In the genomic region with DNA sequence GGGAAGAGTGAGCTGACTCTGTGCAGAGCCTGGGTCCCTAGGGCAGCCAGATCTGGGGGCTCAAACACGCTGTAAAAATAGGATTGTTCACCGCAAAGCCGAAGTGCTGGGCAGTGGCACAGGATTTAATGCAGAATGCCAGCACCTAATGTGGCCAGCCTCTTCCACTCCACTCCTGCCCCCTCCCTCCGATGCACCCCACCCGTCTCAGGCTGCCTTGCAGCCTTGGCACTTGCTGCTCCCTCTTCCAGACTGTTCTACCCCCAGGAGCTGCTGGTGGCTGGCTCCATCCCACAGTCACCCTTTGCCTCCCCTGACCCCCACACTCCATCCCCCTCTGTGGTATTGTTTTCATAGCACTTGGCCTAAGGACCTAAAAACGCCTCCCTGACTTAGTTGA, we compare ENCODE assay signal across 18 cellular contexts.
DNase-seq lines count a peak whose midpoint lies in the region; ATAC-seq and TF ChIP-seq lines count a peak whose summit lies in the region.
"Had no signal": no experiment of that assay in that cellular context is flagged by ENCODE, and none has a peak within 500 bp of the region (broad histone marks: within the 10 kb centered on the region; RNA-seq: fewer than 3 reads in every experiment).

No MANE protein-coding gene starts in this region.

- CTCF ChIA-PET in CD4-positive, alpha-beta T cell (lab: Charles Lee): no interaction called here

- peaks cover 24% of the 10 kb centered on the region for H4K20me1 ChIP-seq in GM23338 (replicated peaks; ENCODE audit: insufficient read depth)

- no peak for ATAC-seq in CD4-positive, alpha-beta T cell (ENCODE audit: poor library complexity)
- ATAC-seq in GM23338 (no peak; the same call in 2 of the 3 replicates), HG03097 (IDR thresholded peaks at IDR 0.05; ENCODE audit: low FRiP score, unreplicated experiment) (no peak)
- no peak for ATAC-seq in activated naive CD8-positive, alpha-beta T cell treated with anti-CD3 and anti-CD28 coated beads, Interleukin-2, amount 50 U/mL, for 24 hours
- ATAC-seq in naive thymus-derived CD8-positive, alpha-beta T cell: no peak
- ATAC-seq: heart right ventricle, PC-3 had no signal

- H3K4me3 Mint-ChIP-seq in CD4-positive, alpha-beta T cell: no peak overlapping the region
- H3K4me3 Mint-ChIP-seq in GM23338: no peak overlapping the region
- H3K4me3 Mint-ChIP-seq in activated naive CD8-positive, alpha-beta T cell treated with anti-CD3 and anti-CD28 coated beads, Interleukin-2, amount 50 U/mL, for 24 hours: peak overlapping the region; percentile 43
- H3K4me3 Mint-ChIP-seq in naive thymus-derived CD8-positive, alpha-beta T cell: peak overlapping the region in 3 of 10 donors; percentile 8 to 40 (median 30)
- H3K4me3 Mint-ChIP-seq: HFFc6, type B pancreatic cell had no signal

- H3K27ac ChIP-seq in CD4-positive, alpha-beta T cell (ENCODE audit: low read depth, low read length): no peak overlapping the region
- H3K27ac ChIP-seq in GM23338 (ENCODE audit: low read depth): peak overlapping the region; percentile 20
- no peak overlapping the region for H3K27ac ChIP-seq in sigmoid colon
- H3K27ac ChIP-seq: heart right ventricle had no signal

- peaks cover 97% of the 10 kb centered on the region for H3K4me1 Mint-ChIP-seq in CD4-positive, alpha-beta T cell (ENCODE audit: low read depth)
- H3K4me1 Mint-ChIP-seq in GM23338: peaks cover 56% of the 10 kb centered on the region
- H3K4me1 Mint-ChIP-seq in activated naive CD8-positive, alpha-beta T cell treated with anti-CD3 and anti-CD28 coated beads, Interleukin-2, amount 50 U/mL, for 24 hours: peaks cover 92% of the 10 kb centered on the region
- peaks cover 49 to 93% (median 84%) of the 10 kb centered on the region in 4 donors for H3K4me1 Mint-ChIP-seq in naive thymus-derived CD8-positive, alpha-beta T cell

- H3K9me3 Mint-ChIP-seq in CD4-positive, alpha-beta T cell: no peaks in the 10 kb centered on the region
- H3K9me3 Mint-ChIP-seq in GM23338: peaks cover 4% of the 10 kb centered on the region; the same call in 2 of the 3 replicates
- peaks cover 9% of the 10 kb centered on the region for H3K9me3 Mint-ChIP-seq in activated naive CD8-positive, alpha-beta T cell treated with anti-CD3 and anti-CD28 coated beads, Interleukin-2, amount 50 U/mL, for 24 hours
- H3K9me3 Mint-ChIP-seq in naive thymus-derived CD8-positive, alpha-beta T cell: peaks cover 0 to 8% (median 4%) of the 10 kb centered on the region in 9 donors

- H3K79me2 ChIP-seq in GM23338 (replicated peaks; ENCODE audit: insufficient read depth): peaks cover 57% of the 10 kb centered on the region

- H3K4me1 ChIP-seq in GM23338 (ENCODE audit: insufficient read depth) (peaks cover 30% of the 10 kb centered on the region), sigmoid colon (no peaks in the 10 kb centered on the region)

- intact Hi-C loops in CD4-positive, alpha-beta T cell (cut with DNase I, micrococcal nuclease): no loop called here
- intact Hi-C loops in sigmoid colon (cut with DNase I): no loop called here

- no peaks in the 10 kb centered on the region for H3K9me3 ChIP-seq in CD4-positive, alpha-beta T cell (ENCODE audit: control insufficient read depth, low read length)
- peaks cover 0 to 5% (median 0%) of the 10 kb centered on the region in 4 donors for H3K9me3 ChIP-seq in sigmoid colon
- H3K9me3 ChIP-seq: MG63 had no signal

- H3K9me2 ChIP-seq in GM23338 (ENCODE audit: insufficient read depth): no peaks in the 10 kb centered on the region

- TF ChIP-seq EP300 in sigmoid colon (IDR thresholded peaks at IDR 0.05): no peak

- peak overlapping the region; percentile 70 for H3K4me2 ChIP-seq in GM23338

- H3K36me3 Mint-ChIP-seq in CD4-positive, alpha-beta T cell (ENCODE audit: low read depth): peaks cover 97% of the 10 kb centered on the region
- H3K36me3 Mint-ChIP-seq in GM23338 (ENCODE audit: low read depth): peaks cover 16% of the 10 kb centered on the region; the same call in 1 of the 3 replicates
- peaks cover 75% of the 10 kb centered on the region for H3K36me3 Mint-ChIP-seq in activated naive CD8-positive, alpha-beta T cell treated with anti-CD3 and anti-CD28 coated beads, Interleukin-2, amount 50 U/mL, for 24 hours (ENCODE audit: low read depth)
- H3K36me3 Mint-ChIP-seq in naive thymus-derived CD8-positive, alpha-beta T cell: peaks cover 5 to 85% (median 21%) of the 10 kb centered on the region in 3 donors

- no peak for DNase-seq in CD4-positive, alpha-beta T cell
- DNase-seq in GM23338 (ENCODE audit: low spot score) (no peak), sigmoid colon (no peak), HK-2 (ENCODE audit: unreplicated experiment) (no peak), OCI-M2 (lab: John Stamatoyannopoulos, UW; ENCODE audit: unreplicated experiment) (no peak)
- no peak for DNase-seq in activated naive CD8-positive, alpha-beta T cell treated with anti-CD3 and anti-CD28 coated beads, Interleukin-2, amount 50 U/mL, for 24 hours
- DNase-seq in naive thymus-derived CD8-positive, alpha-beta T cell: no peak
- DNase-seq: AML-193; effector CD8-positive, alpha-beta T cell; heart right ventricle; HFFc6; MG63; midbrain; NCI-H187 treated with DMSO at 0.1 percent for 48 hours; NCI-H524 treated with DMSO at 0.1 percent for 48 hours; PC-3 had no signal

- H3K27me3 ChIP-seq in CD4-positive, alpha-beta T cell (ENCODE audit: control insufficient read depth, insufficient read depth, low read length): no peaks in the 10 kb centered on the region
- H3K27me3 ChIP-seq in GM23338 (ENCODE audit: insufficient read depth) (no peaks in the 10 kb centered on the region), sigmoid colon (no peaks in the 10 kb centered on the region)
- H3K27me3 ChIP-seq: heart right ventricle, MG63 had no signal

- 93 to 95% methylated on average over 6 of the region's 6 CpGs for WGBS in sigmoid colon, 2 donors

- peak overlapping the region; percentile 87 for H3K27ac Mint-ChIP-seq in CD4-positive, alpha-beta T cell
- H3K27ac Mint-ChIP-seq in GM23338: no peak overlapping the region; the same call in 1 of the 2 replicates
- peak overlapping the region; percentile 97 for H3K27ac Mint-ChIP-seq in activated naive CD8-positive, alpha-beta T cell treated with anti-CD3 and anti-CD28 coated beads, Interleukin-2, amount 50 U/mL, for 24 hours
- H3K27ac Mint-ChIP-seq in naive thymus-derived CD8-positive, alpha-beta T cell: peak overlapping the region in 9 of 10 donors; percentile 1 to 92 (median 74)
- H3K27ac Mint-ChIP-seq: HFFc6, type B pancreatic cell had no signal

- TF ChIP-seq POLR2A in sigmoid colon (IDR thresholded peaks at IDR 0.05): no peak

- 0 out of 2 replicates have a peak overlapping the region, but pooled peaks have one; percentile 5 for H3K4me3 ChIP-seq in GM23338
- no peak overlapping the region for H3K4me3 ChIP-seq in sigmoid colon
- H3K4me3 ChIP-seq: heart right ventricle, MG63 had no signal

- H3K27me3 Mint-ChIP-seq in CD4-positive, alpha-beta T cell: no peaks in the 10 kb centered on the region
- H3K27me3 Mint-ChIP-seq in GM23338 (ENCODE audit: insufficient read depth, low read depth, poor library complexity): peaks cover 15% of the 10 kb centered on the region
- no peaks in the 10 kb centered on the region for H3K27me3 Mint-ChIP-seq in activated naive CD8-positive, alpha-beta T cell treated with anti-CD3 and anti-CD28 coated beads, Interleukin-2, amount 50 U/mL, for 24 hours
- no peaks in the 10 kb centered on the region for H3K27me3 Mint-ChIP-seq in naive thymus-derived CD8-positive, alpha-beta T cell
- H3K27me3 Mint-ChIP-seq: type B pancreatic cell had no signal

- no peaks in the 10 kb centered on the region; the same call in 1 of the 2 replicates for H3K36me3 ChIP-seq in GM23338 (ENCODE audit: insufficient read depth)
- no peaks in the 10 kb centered on the region for H3K36me3 ChIP-seq in sigmoid colon
- H3K36me3 ChIP-seq: MG63 had no signal

- POLR2A ChIA-PET in CD4-positive, alpha-beta T cell (lab: Charles Lee): no interaction called here
- POLR2A ChIA-PET in naive thymus-derived CD8-positive, alpha-beta T cell (lab: Charles Lee): interaction anchor here (2.3 kb wide), 1 partner anchor 17 kb away, joined by 6 read pairs; no protein-coding TSS in a partner anchor

- TF ChIP-seq CTCF in CD4-positive, alpha-beta T cell (IDR thresholded peaks at IDR 0.05): no peak
- no peak for TF ChIP-seq CTCF in GM23338 (conservative IDR thresholded peaks at IDR 0.05; ENCODE audit: low read depth in 2 of 2)
- no peak for TF ChIP-seq CTCF in sigmoid colon (IDR thresholded peaks at IDR 0.05)

- H3F3A ChIP-seq in GM23338 (replicated peaks; ENCODE audit: low read depth): peaks cover 8% of the 10 kb centered on the region

- H2AFZ ChIP-seq in GM23338: no peak overlapping the region

TF ChIP-seq in GM23338, 12 proteins besides CTCF, POLR2A, EP300 and RAD21 (continues in another document):
- TF ChIP-seq EZH2 (IDR thresholded peaks at IDR 0.05; ENCODE audit: low read depth, unreplicated experiment) (no peak), POLR2AphosphoS5 (IDR thresholded peaks at IDR 0.05; ENCODE audit: low read depth) (no peak), ZNF331 (CRISPR knock-in tag; IDR thresholded peaks at IDR 0.05; ENCODE audit: low read depth) (no peak), JUNB (IDR thresholded peaks at IDR 0.05; ENCODE audit: unreplicated experiment) (no peak), STAT1 (IDR thresholded peaks at IDR 0.05; ENCODE audit: unreplicated experiment) (no peak), CREB1 (CRISPR knock-in tag; IDR thresholded peaks at IDR 0.05; ENCODE audit: low read depth) (no peak)
